Comparison of ENCODE assay signal across 22 cellular contexts in the genomic region with DNA sequence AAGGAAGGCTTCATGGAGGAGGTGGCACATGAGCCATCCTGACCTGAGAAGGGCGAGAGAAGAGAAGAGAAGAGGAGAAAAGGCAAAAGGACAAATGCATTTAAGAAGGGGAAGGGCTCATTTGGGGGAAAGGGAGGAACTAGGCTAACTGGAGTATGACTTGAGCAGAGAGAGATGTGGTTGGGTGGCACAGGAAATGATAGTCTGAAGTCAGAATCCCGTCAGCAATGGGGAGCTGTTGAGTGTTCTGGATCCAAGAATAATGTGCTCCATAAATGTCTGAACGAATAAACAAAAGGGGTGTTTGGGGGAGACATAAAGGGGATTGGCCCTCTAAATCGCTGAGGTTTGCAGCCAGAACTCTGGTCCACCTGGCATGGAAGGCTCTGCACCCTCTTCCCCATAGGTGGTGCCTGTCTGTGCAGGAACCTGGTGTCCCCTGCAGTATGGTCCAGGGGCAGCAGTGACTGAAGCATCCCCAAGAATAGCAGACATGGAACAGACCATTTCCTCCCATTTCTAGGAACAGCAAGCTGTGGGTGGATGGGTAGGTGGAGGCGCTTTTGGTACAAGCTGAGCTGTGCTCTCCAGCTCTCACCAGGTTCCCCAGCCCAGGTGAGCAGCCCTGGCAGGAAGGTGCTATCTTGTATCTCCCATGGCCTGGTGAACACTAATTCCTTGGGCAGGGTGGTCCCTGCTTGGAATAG. TPM values are rescaled to one million over a fixed set of nuclear protein-coding genes. Genes with fewer than 3 reads are reported as not detected.
DNase-seq lines count a peak whose midpoint lies in the region; ATAC-seq, FAIRE-seq and TF ChIP-seq lines count a peak whose summit lies in the region.
"Had no signal": no experiment of that assay in that cellular context is flagged by ENCODE, and none has a peak within 500 bp of the region (broad histone marks: within the 10 kb centered on the region; RNA-seq: fewer than 3 reads in every experiment).

No MANE protein-coding gene starts in this region.

- no peaks in the 10 kb centered on the region for H3K36me3 ChIP-seq in mammary epithelial cell (ENCODE audit: insufficient read depth, low read length)
- H3K36me3 ChIP-seq: SJSA1 had no signal

- CTCF ChIA-PET in A549 (lab: Yijun Ruan, JAX), result interaction anchor here (0.6 to 2.1 kb wide), 8 partner anchors 34 to 316 kb away, joined by 3 to 7 read pairs (median 4); no protein-coding TSS in a partner anchor
- CTCF ChIA-PET in mammary epithelial cell (lab: Charles Lee; ENCODE audit: low non-redundant PET), result interaction anchor here (0.7 kb wide), 1 partner anchor 72 kb away, joined by 8 read pairs; no protein-coding TSS in a partner anchor

- H2AFZ ChIP-seq in mammary epithelial cell (ENCODE audit: low read depth, low read length), result no peak overlapping the region

- 49% methylated on average over 5 of the region's 5 CpGs for WGBS in A549 (ENCODE audit: missing lambda C conversion rate)
- WGBS in mammary epithelial cell (ENCODE audit: low coverage, missing lambda C conversion rate), result 75% methylated on average over 5 of the region's 5 CpGs

- dilution Hi-C loops in mammary epithelial cell (cut with HindIII; ENCODE audit: low sequenced_read_pairs), result loop anchor here (5.0 kb wide), 2 partner anchors 72 to 73 kb away; no protein-coding TSS in a partner anchor

- peaks cover 3% of the 10 kb centered on the region for H3K9me3 Mint-ChIP-seq in glutamatergic neuron (ENCODE audit: unreplicated experiment)
- H3K9me3 Mint-ChIP-seq: HFFc6 had no signal

- H3K27ac ChIP-seq in A549 (peak overlapping the region in 1 of 2 experiments; percentile 8; a peak in 1 of 6 replicates), angular gyrus (ENCODE audit: low read depth, low read length) (peak overlapping the region; percentile 73), foreskin keratinocyte (no peak overlapping the region), mammary epithelial cell (ENCODE audit: insufficient read depth, low read depth, low read length) (no peak overlapping the region)
- H3K27ac ChIP-seq: SJSA1 had no signal

- DNase-seq in A549 (ENCODE audit: low read depth in 1 of 2, low spot score in 1 of 2) (no peak), glutamatergic neuron (peak; percentile 3), posterior vena cava (ENCODE audit: low spot score) (peak; percentile 55), foreskin keratinocyte (no peak), mammary epithelial cell (no peak)
- no peak for DNase-seq in activated CD8-positive, alpha-beta memory T cell treated with anti-CD3 and anti-CD28 coated beads, Interleukin-2, amount 50 U/mL, for 48 hours
- DNase-seq: Caco-2, GOT3, HFFc6, Karpas-422, MM.1S, NCI-H1105, NCI-H1694 treated with DMSO at 0.1 percent for 48 hours, NCI-H345, NCI-H69, PC-3 had no signal

- H3K27me3 ChIP-seq in foreskin keratinocyte, result peaks cover 5% of the 10 kb centered on the region
- no peaks in the 10 kb centered on the region for H3K27me3 ChIP-seq in mammary epithelial cell (ENCODE audit: insufficient read depth, low read length)
- H3K27me3 ChIP-seq: SJSA1 had no signal

- no TSS peak for BruUV-seq in mammary epithelial cell (replicated peaks; lab: Mats Ljungman, UMichigan)

- no peaks in the 10 kb centered on the region for H4K20me1 ChIP-seq in mammary epithelial cell (ENCODE audit: insufficient read depth, low read length)

- FAIRE-seq in A549 (lab: Jason Lieb, UNC), result no peak
- FAIRE-seq: GM18507, GM19239, HepG2 had no signal

- POLR2A ChIA-PET in A549 (lab: Yijun Ruan, JAX), result no interaction called here

- H3K9me3 ChIP-seq in A549 (no peaks in the 10 kb centered on the region), mammary epithelial cell (replicated peaks; ENCODE audit: insufficient read depth, low read length) (no peaks in the 10 kb centered on the region)
- H3K9me3 ChIP-seq: Caco-2, SJSA1 had no signal

- TF ChIP-seq RAD21 in A549 (conservative IDR thresholded peaks at IDR 0.05 in 1 of 2, IDR thresholded peaks at IDR 0.05 in 1 of 2), result no peak

- in situ Hi-C loops in mammary epithelial cell (cut with MboI; ENCODE audit: low sequenced_read_pairs in 2 of 2), result no loop called here

- no peak overlapping the region for H3K9ac ChIP-seq in mammary epithelial cell (ENCODE audit: insufficient read depth, low read length)

- H3K79me2 ChIP-seq in mammary epithelial cell (ENCODE audit: insufficient read depth, low read length), result no peaks in the 10 kb centered on the region

- intact Hi-C loops in posterior vena cava (cut with DNase I) (no loop called here), mammary epithelial cell (cut with micrococcal nuclease) (no loop called here)

- no peak for TF ChIP-seq EP300 in A549 (IDR thresholded peaks at IDR 0.05)

- H3K27ac Mint-ChIP-seq in glutamatergic neuron (ENCODE audit: unreplicated experiment), result no peak overlapping the region
- H3K27ac Mint-ChIP-seq: HFFc6 had no signal

- TF ChIP-seq CTCF in A549 (IDR thresholded peaks at IDR 0.05) (no peak), glutamatergic neuron (IDR thresholded peaks at IDR 0.05; ENCODE audit: partially characterized antibody, unreplicated experiment) (no peak), foreskin keratinocyte (conservative IDR thresholded peaks at IDR 0.05) (no peak), mammary epithelial cell (conservative IDR thresholded peaks at IDR 0.05 in 1 of 2, IDR thresholded peaks at IDR 0.05 in 1 of 2; ENCODE audit: extremely low read depth in 1 of 2, insufficient read depth in 1 of 2, low read depth in 1 of 2, low read length in 2 of 2) (no peak)

- H3K4me1 ChIP-seq in A549 (no peaks in the 10 kb centered on the region), foreskin keratinocyte (no peaks in the 10 kb centered on the region), mammary epithelial cell (ENCODE audit: insufficient read depth, low read length) (peaks cover 5% of the 10 kb centered on the region)
- H3K4me1 ChIP-seq: SJSA1 had no signal

- no peak overlapping the region for H3K4me3 ChIP-seq in A549
- no peak overlapping the region for H3K4me3 ChIP-seq in mammary epithelial cell (replicated peaks in 1 of 3; ENCODE audit: insufficient read depth in 1 of 3, low read depth in 2 of 3, low read length in 3 of 3)
- H3K4me3 ChIP-seq: SJSA1 had no signal

- no peak for TF ChIP-seq POLR2A in A549 (IDR thresholded peaks at IDR 0.05; ENCODE audit: low read length)

- ATAC-seq in A549 (no peak), foreskin keratinocyte (no peak), HG03097 (IDR thresholded peaks at IDR 0.05; ENCODE audit: low FRiP score, unreplicated experiment) (no peak)
- ATAC-seq: HepG2, PC-3 had no signal

- peaks cover 44% of the 10 kb centered on the region for H3K4me1 Mint-ChIP-seq in glutamatergic neuron (ENCODE audit: low read depth, unreplicated experiment)

- no peaks in the 10 kb centered on the region for H3K36me3 Mint-ChIP-seq in glutamatergic neuron (ENCODE audit: unreplicated experiment)

- H3K4me3 Mint-ChIP-seq in glutamatergic neuron (ENCODE audit: unreplicated experiment), result no peak overlapping the region
- H3K4me3 Mint-ChIP-seq: HFFc6 had no signal

- peaks cover 6% of the 10 kb centered on the region for H3K27me3 Mint-ChIP-seq in glutamatergic neuron (ENCODE audit: unreplicated experiment)

- H3K4me2 ChIP-seq in A549 (no peak overlapping the region), mammary epithelial cell (ENCODE audit: insufficient read depth, low read depth, low read length) (no peak overlapping the region)

TF ChIP-seq in A549, 52 proteins besides CTCF, POLR2A, EP300 and RAD21:
- TF ChIP-seq ZFP36 (IDR thresholded peaks at IDR 0.05; ENCODE audit: borderline replicate concordance, partially characterized antibody) (peak; percentile 46), HDAC2 (IDR thresholded peaks at IDR 0.05) (no peak)
TF ChIP-seq in A549: peak in this region for 1.

RNA-seq across cellular contexts. Expression of gene CORO2B, which starts 15.2 kb away (rescaled TPM):
- polyA plus RNA-seq in A549 (2011; rRNA removed), result 2.0 and 2.4 TPM in 2 replicates
- polyA plus RNA-seq in A549 (2012; cell fraction: cytosol; rRNA removed), result 1.3 and 1.7 TPM in 2 replicates
- polyA plus RNA-seq in A549 (2012; cell fraction: nucleus; rRNA removed), result 1.5 and 1.8 TPM in 2 replicates
- polyA plus RNA-seq in A549 (2017; fragmentation: RNase III; extraction: RNeasy Plus Mini Kit Qiagen cat#74134 plus additional on column Dnase treatment), result 1.8 to 2.4 TPM (median 2.3 TPM) in 3 replicates
- 1.9 and 2.6 TPM in 2 replicates for polyA minus RNA-seq in A549 (2011; rRNA and poly(A)+ RNA removed)
- total RNA-seq in glutamatergic neuron (ENCODE audit: unreplicated experiment), result 16.3 TPM
- total RNA-seq in posterior vena cava, result 10 to 100 TPM in 1 of 2 donors, 1 to 10 TPM in 1; 7.2 to 11.7 TPM
- total RNA-seq in foreskin keratinocyte, result 0.46 and 0.68 TPM in 2 replicates
- 0.46 and 0.65 TPM in 2 replicates for polyA plus RNA-seq in foreskin keratinocyte
- total RNA-seq in mammary epithelial cell, result 1 to 10 TPM; 3.2 to 4.3 TPM
- 2.6 TPM for polyA plus RNA-seq in mammary epithelial cell
- polyA minus RNA-seq in mammary epithelial cell, result 2.7 TPM
- total RNA-seq: SJSA1 had no signal

Comparison
In these comparisons a context has a peak if more than half of its experiments do, and no peak if none do; other contexts are left out.
1. DNase-seq: peak in glutamatergic neuron (single experiment) and posterior vena cava (single experiment); none in A549 (0 of 2), foreskin keratinocyte (0 of 2), activated CD8-positive, alpha-beta memory T cell treated with anti-CD3 and anti-CD28 coated beads, Interleukin-2, amount 50 U/mL, for 48 hours (single experiment) and mammary epithelial cell (single experiment).